In genomic region chr1:21338568-21339401, GRCh38 we compare ENCODE assay signal across 1 cellular context.
A peak's percentile ranks its signal among the peaks of the same experiment; 100 is the strongest.
TF ChIP-seq lines count a peak whose summit lies in the region.

No MANE protein-coding gene starts in this region.

TF ChIP-seq in HepG2, 621 proteins besides CTCF, POLR2A, EP300 and RAD21 (continued from another document and continues in another):
- TF ChIP-seq RNF2 (conservative IDR thresholded peaks at IDR 0.05; ENCODE audit: low read depth): peak; percentile 64; the same call in 1 of the 2 replicates
- no peak for TF ChIP-seq RORA (CRISPR knock-in tag; IDR thresholded peaks at IDR 0.05)
- TF ChIP-seq HNF4A (CRISPR knock-in tag; IDR thresholded peaks at IDR 0.05): peak; percentile 75
- TF ChIP-seq, protein P1, sequence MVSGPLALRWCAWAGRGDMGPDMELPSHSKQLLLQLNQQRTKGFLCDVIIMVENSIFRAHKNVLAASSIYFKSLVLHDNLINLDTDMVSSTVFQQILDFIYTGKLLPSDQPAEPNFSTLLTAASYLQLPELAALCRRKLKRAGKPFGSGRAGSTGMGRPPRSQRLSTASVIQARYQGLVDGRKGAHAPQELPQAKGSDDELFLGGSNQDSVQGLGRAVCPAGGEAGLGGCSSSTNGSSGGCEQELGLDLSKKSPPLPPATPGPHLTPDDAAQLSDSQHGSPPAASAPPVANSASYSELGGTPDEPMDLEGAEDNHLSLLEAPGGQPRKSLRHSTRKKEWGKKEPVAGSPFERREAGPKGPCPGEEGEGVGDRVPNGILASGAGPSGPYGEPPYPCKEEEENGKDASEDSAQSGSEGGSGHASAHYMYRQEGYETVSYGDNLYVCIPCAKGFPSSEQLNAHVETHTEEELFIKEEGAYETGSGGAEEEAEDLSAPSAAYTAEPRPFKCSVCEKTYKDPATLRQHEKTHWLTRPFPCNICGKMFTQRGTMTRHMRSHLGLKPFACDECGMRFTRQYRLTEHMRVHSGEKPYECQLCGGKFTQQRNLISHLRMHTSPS (CRISPR knock-in tag; IDR thresholded peaks at IDR 0.05; ENCODE audit: low read depth): peak; percentile 83; the same call in 1 of the 2 replicates
- TF ChIP-seq ZMYM4 (CRISPR knock-in tag; IDR thresholded peaks at IDR 0.05): peak; percentile 74
- peak; percentile 77 for TF ChIP-seq ZNF563 (CRISPR knock-in tag; IDR thresholded peaks at IDR 0.05)
- no peak for TF ChIP-seq PREB (CRISPR knock-in tag; IDR thresholded peaks at IDR 0.05)
- peak; percentile 100 for TF ChIP-seq ZNF292 (CRISPR knock-in tag; IDR thresholded peaks at IDR 0.05; ENCODE audit: borderline replicate concordance, low read depth)
- TF ChIP-seq, protein P2, sequence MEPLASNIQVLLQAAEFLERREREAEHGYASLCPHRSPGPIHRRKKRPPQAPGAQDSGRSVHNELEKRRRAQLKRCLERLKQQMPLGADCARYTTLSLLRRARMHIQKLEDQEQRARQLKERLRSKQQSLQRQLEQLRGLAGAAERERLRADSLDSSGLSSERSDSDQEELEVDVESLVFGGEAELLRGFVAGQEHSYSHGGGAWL (CRISPR knock-in tag; IDR thresholded peaks at IDR 0.05): peak; percentile 76; the same call in 1 of the 2 replicates
- peak; percentile 81; the same call in 1 of the 2 replicates for TF ChIP-seq ZBTB20 (CRISPR knock-in tag; IDR thresholded peaks at IDR 0.05; ENCODE audit: borderline replicate concordance, low read depth)
- TF ChIP-seq ZFAT (CRISPR knock-in tag; conservative IDR thresholded peaks at IDR 0.05): no peak
- peak; percentile 40 for TF ChIP-seq CEBPG (CRISPR knock-in tag; IDR thresholded peaks at IDR 0.05)
- no peak for TF ChIP-seq RBAK (CRISPR knock-in tag; IDR thresholded peaks at IDR 0.05)
- TF ChIP-seq ZNF451 (CRISPR knock-in tag; IDR thresholded peaks at IDR 0.05): peak; percentile 29; the same call in 1 of the 2 replicates
- peak; percentile 29; the same call in 1 of the 2 replicates for TF ChIP-seq ZNF274 (CRISPR knock-in tag; IDR thresholded peaks at IDR 0.05)
- no peak for TF ChIP-seq POLR2G (IDR thresholded peaks at IDR 0.05; ENCODE audit: low read depth, low read length)
- TF ChIP-seq ZNF547 (CRISPR knock-in tag; IDR thresholded peaks at IDR 0.05): peak; percentile 50; the same call in 1 of the 2 replicates
- TF ChIP-seq SP1 (IDR thresholded peaks at IDR 0.05): no peak
- TF ChIP-seq SP1 (CRISPR knock-in tag; IDR thresholded peaks at IDR 0.05): peak; percentile 55
- TF ChIP-seq JUND (CRISPR knock-in tag; IDR thresholded peaks at IDR 0.05): peak; percentile 64
- 0 out of 2 replicates have a peak, but pooled peaks have one; percentile 58 for TF ChIP-seq MEIS2 (CRISPR knock-in tag; IDR thresholded peaks at IDR 0.05)
- TF ChIP-seq RFX5 (IDR thresholded peaks at IDR 0.05; ENCODE audit: low read depth, low read length): no peak
- TF ChIP-seq ASH2L (IDR thresholded peaks at IDR 0.05; ENCODE audit: insufficient read length, low read depth, low read length): peak; percentile 51
- TF ChIP-seq NR2F6 (IDR thresholded peaks at IDR 0.05): peak; percentile 62
- peak; percentile 72 for TF ChIP-seq NR2F6 (CRISPR knock-in tag; IDR thresholded peaks at IDR 0.05)
- TF ChIP-seq CREB1 (IDR thresholded peaks at IDR 0.05): no peak
- TF ChIP-seq CREB1 (CRISPR knock-in tag; IDR thresholded peaks at IDR 0.05): peak; percentile 74; the same call in 1 of the 2 replicates
- 0 out of 2 replicates have a peak, but pooled peaks have one; percentile 30 for TF ChIP-seq DNMT1 (CRISPR knock-in tag; IDR thresholded peaks at IDR 0.05)
- peak; percentile 95 for TF ChIP-seq RXRA (CRISPR knock-in tag; IDR thresholded peaks at IDR 0.05)
- TF ChIP-seq, protein P3, sequence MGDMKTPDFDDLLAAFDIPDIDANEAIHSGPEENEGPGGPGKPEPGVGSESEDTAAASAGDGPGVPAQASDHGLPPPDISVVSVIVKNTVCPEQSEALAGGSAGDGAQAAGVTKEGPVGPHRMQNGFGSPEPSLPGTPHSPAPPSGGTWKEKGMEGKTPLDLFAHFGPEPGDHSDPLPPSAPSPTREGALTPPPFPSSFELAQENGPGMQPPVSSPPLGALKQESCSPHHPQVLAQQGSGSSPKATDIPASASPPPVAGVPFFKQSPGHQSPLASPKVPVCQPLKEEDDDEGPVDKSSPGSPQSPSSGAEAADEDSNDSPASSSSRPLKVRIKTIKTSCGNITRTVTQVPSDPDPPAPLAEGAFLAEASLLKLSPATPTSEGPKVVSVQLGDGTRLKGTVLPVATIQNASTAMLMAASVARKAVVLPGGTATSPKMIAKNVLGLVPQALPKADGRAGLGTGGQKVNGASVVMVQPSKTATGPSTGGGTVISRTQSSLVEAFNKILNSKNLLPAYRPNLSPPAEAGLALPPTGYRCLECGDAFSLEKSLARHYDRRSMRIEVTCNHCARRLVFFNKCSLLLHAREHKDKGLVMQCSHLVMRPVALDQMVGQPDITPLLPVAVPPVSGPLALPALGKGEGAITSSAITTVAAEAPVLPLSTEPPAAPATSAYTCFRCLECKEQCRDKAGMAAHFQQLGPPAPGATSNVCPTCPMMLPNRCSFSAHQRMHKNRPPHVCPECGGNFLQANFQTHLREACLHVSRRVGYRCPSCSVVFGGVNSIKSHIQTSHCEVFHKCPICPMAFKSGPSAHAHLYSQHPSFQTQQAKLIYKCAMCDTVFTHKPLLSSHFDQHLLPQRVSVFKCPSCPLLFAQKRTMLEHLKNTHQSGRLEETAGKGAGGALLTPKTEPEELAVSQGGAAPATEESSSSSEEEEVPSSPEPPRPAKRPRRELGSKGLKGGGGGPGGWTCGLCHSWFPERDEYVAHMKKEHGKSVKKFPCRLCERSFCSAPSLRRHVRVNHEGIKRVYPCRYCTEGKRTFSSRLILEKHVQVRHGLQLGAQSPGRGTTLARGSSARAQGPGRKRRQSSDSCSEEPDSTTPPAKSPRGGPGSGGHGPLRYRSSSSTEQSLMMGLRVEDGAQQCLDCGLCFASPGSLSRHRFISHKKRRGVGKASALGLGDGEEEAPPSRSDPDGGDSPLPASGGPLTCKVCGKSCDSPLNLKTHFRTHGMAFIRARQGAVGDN (CRISPR knock-in tag; IDR thresholded peaks at IDR 0.05): peak; percentile 92
- no peak for TF ChIP-seq ISX (CRISPR knock-in tag; conservative IDR thresholded peaks at IDR 0.05)
- TF ChIP-seq ZNF281 (CRISPR knock-in tag; IDR thresholded peaks at IDR 0.05; ENCODE audit: borderline replicate concordance): peak; percentile 68; the same call in 1 of the 2 replicates
- peak; percentile 100 for TF ChIP-seq KDM1A (CRISPR knock-in tag; IDR thresholded peaks at IDR 0.05)
- TF ChIP-seq MIXL1 (CRISPR knock-in tag; IDR thresholded peaks at IDR 0.05): peak; percentile 41; the same call in 1 of the 2 replicates
- no peak for TF ChIP-seq TCF7 (IDR thresholded peaks at IDR 0.05; ENCODE audit: low read depth)
- TF ChIP-seq, protein P4, sequence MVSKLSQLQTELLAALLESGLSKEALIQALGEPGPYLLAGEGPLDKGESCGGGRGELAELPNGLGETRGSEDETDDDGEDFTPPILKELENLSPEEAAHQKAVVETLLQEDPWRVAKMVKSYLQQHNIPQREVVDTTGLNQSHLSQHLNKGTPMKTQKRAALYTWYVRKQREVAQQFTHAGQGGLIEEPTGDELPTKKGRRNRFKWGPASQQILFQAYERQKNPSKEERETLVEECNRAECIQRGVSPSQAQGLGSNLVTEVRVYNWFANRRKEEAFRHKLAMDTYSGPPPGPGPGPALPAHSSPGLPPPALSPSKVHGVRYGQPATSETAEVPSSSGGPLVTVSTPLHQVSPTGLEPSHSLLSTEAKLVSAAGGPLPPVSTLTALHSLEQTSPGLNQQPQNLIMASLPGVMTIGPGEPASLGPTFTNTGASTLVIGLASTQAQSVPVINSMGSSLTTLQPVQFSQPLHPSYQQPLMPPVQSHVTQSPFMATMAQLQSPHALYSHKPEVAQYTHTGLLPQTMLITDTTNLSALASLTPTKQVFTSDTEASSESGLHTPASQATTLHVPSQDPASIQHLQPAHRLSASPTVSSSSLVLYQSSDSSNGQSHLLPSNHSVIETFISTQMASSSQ (IDR thresholded peaks at IDR 0.05; ENCODE audit: low read depth): peak; percentile 76
- TF ChIP-seq, protein P4 (CRISPR knock-in tag; IDR thresholded peaks at IDR 0.05; ENCODE audit: borderline replicate concordance): peak; percentile 89
- peak; percentile 75 for TF ChIP-seq ZNF605 (CRISPR knock-in tag; IDR thresholded peaks at IDR 0.05)
- TF ChIP-seq ZFY (CRISPR knock-in tag; IDR thresholded peaks at IDR 0.05): peak; percentile 60
- peak; percentile 80 for TF ChIP-seq HMG20B (CRISPR knock-in tag; conservative IDR thresholded peaks at IDR 0.05)
- TF ChIP-seq CEBPB (IDR thresholded peaks at IDR 0.05; ENCODE audit: borderline replicate concordance, low read depth, low read length): no peak
- no peak for TF ChIP-seq ZNF598 (CRISPR knock-in tag; IDR thresholded peaks at IDR 0.05; ENCODE audit: borderline replicate concordance)
- peak; percentile 72; the same call in 1 of the 2 replicates for TF ChIP-seq ZNF580 (CRISPR knock-in tag; IDR thresholded peaks at IDR 0.05; ENCODE audit: borderline replicate concordance, low read depth)
- peak; percentile 92 for TF ChIP-seq ZMYM2 (CRISPR knock-in tag; IDR thresholded peaks at IDR 0.05)
- peak; percentile 93 for TF ChIP-seq PITX1 (CRISPR knock-in tag; IDR thresholded peaks at IDR 0.05)
- peak; percentile 89 for TF ChIP-seq GATAD2A (CRISPR knock-in tag; IDR thresholded peaks at IDR 0.05)
- TF ChIP-seq ATF7-NPFF (CRISPR knock-in tag; IDR thresholded peaks at IDR 0.05; ENCODE audit: low read depth): no peak; the same call in 1 of the 2 replicates
- no peak for TF ChIP-seq CHCHD3 (CRISPR knock-in tag; IDR thresholded peaks at IDR 0.05)
- peak; percentile 58; the same call in 1 of the 2 replicates for TF ChIP-seq KAT8 (CRISPR knock-in tag; IDR thresholded peaks at IDR 0.05)
- peak; percentile 85; the same call in 1 of the 2 replicates for TF ChIP-seq ZNF878 (CRISPR knock-in tag; IDR thresholded peaks at IDR 0.05)
- TF ChIP-seq, protein P5, sequence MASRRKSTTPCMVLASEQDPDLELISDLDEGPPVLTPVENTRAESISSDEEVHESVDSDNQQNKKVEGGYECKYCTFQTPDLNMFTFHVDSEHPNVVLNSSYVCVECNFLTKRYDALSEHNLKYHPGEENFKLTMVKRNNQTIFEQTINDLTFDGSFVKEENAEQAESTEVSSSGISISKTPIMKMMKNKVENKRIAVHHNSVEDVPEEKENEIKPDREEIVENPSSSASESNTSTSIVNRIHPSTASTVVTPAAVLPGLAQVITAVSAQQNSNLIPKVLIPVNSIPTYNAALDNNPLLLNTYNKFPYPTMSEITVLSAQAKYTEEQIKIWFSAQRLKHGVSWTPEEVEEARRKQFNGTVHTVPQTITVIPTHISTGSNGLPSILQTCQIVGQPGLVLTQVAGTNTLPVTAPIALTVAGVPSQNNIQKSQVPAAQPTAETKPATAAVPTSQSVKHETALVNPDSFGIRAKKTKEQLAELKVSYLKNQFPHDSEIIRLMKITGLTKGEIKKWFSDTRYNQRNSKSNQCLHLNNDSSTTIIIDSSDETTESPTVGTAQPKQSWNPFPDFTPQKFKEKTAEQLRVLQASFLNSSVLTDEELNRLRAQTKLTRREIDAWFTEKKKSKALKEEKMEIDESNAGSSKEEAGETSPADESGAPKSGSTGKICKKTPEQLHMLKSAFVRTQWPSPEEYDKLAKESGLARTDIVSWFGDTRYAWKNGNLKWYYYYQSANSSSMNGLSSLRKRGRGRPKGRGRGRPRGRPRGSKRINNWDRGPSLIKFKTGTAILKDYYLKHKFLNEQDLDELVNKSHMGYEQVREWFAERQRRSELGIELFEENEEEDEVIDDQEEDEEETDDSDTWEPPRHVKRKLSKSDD (CRISPR knock-in tag; IDR thresholded peaks at IDR 0.05; ENCODE audit: low read depth): peak; percentile 47; the same call in 1 of the 2 replicates
